In genomic region chr4:149031399-149031798, GRCh38 we compare ENCODE assay signal across 8 cellular contexts.
A peak's percentile ranks its signal among the peaks of the same experiment; 100 is the strongest.
DNase-seq lines count a peak whose midpoint lies in the region; ATAC-seq and TF ChIP-seq lines count a peak whose summit lies in the region.

No MANE protein-coding gene starts in this region.

- no peak overlapping the region for H3K4me3 ChIP-seq in brain microvascular endothelial cell (ENCODE audit: low read depth, low read length)

- no peaks in the 10 kb centered on the region for H3K4me1 Mint-ChIP-seq in nephron

- H3K36me3 Mint-ChIP-seq in nephron (ENCODE audit: low read depth), result no peaks in the 10 kb centered on the region

- ATAC-seq in GM18517 (IDR thresholded peaks at IDR 0.05; ENCODE audit: unreplicated experiment) (peak; percentile 74), HG03565 (IDR thresholded peaks at IDR 0.05; ENCODE audit: unreplicated experiment) (peak; percentile 74), HG02588 (IDR thresholded peaks at IDR 0.05; ENCODE audit: unreplicated experiment) (no peak)

- no peaks in the 10 kb centered on the region for H3K27me3 Mint-ChIP-seq in nephron (ENCODE audit: low read depth)

- no peaks in the 10 kb centered on the region for H3K36me3 ChIP-seq in brain microvascular endothelial cell (replicated peaks)

- H3K27me3 ChIP-seq in brain microvascular endothelial cell (replicated peaks), result no peaks in the 10 kb centered on the region

- no peak overlapping the region for H3K27ac Mint-ChIP-seq in nephron

- no peak overlapping the region for H3K27ac ChIP-seq in brain microvascular endothelial cell

- H3K9me3 Mint-ChIP-seq in nephron, result no peaks in the 10 kb centered on the region

- in situ Hi-C loops in brain microvascular endothelial cell (cut with HindIII; ENCODE audit: low pct_ligation_motif_present, low sequenced_read_pairs), result no loop called here

- DNase-seq in brain microvascular endothelial cell (no peak), mucosa of gallbladder (ENCODE audit: low spot score) (no peak), NCI-H2196 (lab: John Stamatoyannopoulos, UW; ENCODE audit: unreplicated experiment) (no peak)
- DNase-seq in activated CD8-positive, alpha-beta memory T cell treated with anti-CD3 and anti-CD28 coated beads for 24 hours, result no peak

- no peak overlapping the region for H3K4me3 Mint-ChIP-seq in nephron

- TF ChIP-seq CTCF in brain microvascular endothelial cell (IDR thresholded peaks at IDR 0.05; ENCODE audit: low read depth, low read length, missing control alignments), result peak; percentile 40
- peak; percentile 39 to 58 (median 45) for TF ChIP-seq CTCF in nephron (IDR thresholded peaks at IDR 0.05; ENCODE audit: unreplicated experiment in 3 of 3)
